Comparison of ENCODE assay signal across 19 cellular contexts in genomic region chr11:59222464-59223065, GRCh38. TPM values are rescaled to one million over a fixed set of nuclear protein-coding genes. Genes with fewer than 3 reads are reported as not detected.
DNase-seq lines count a peak whose midpoint lies in the region; ATAC-seq and TF ChIP-seq lines count a peak whose summit lies in the region.
"Had no signal": no experiment of that assay in that cellular context is flagged by ENCODE, and none has a peak within 500 bp of the region (broad histone marks: within the 10 kb centered on the region; RNA-seq: fewer than 3 reads in every experiment).

No MANE protein-coding gene starts in this region.

- dilution Hi-C loops in IMR-90 (cut with HindIII; ENCODE audit: low sequenced_read_pairs, unreplicated experiment) = no loop called here

- H3K79me1 ChIP-seq in IMR-90 (ENCODE audit: low read depth in 1 of 2, low read length in 2 of 2) = no peaks in the 10 kb centered on the region

- H3K9me1 ChIP-seq in IMR-90 (ENCODE audit: insufficient read depth, low read length) = peaks cover 17% of the 10 kb centered on the region

- DNase-seq in IMR-90 = no peak
- DNase-seq in RWPE2 (ENCODE audit: low spot score) = no peak
- DNase-seq in right lobe of liver = no peak
- no peak for DNase-seq in suprapubic skin (ENCODE audit: low spot score in 2 of 2)
- no peak for DNase-seq in aorta
- no peak for DNase-seq in NCI-H774 (lab: John Stamatoyannopoulos, UW)
- no peak for DNase-seq in NCI-H1105 (lab: John Stamatoyannopoulos, UW)
- DNase-seq: activated gamma-delta T cell treated with Interleukin-2 at 50 U/mL for 16 hours; brain microvascular endothelial cell; CD8-positive, alpha-beta T cell; DND-41; nephron progenitor cell; NK-92 treated with Interleukin-12 subunit alpha and Interleukin-12 subunit beta, amount 100 ng/mL, for 24 hours; SK-N-SH; stimulated activated CD4-positive, alpha-beta T cell treated with anti-CD3 and anti-CD28 coated beads, Interleukin-4, amount 100 ng/mL, for 1 hour; uterus had no signal

- no peaks in the 10 kb centered on the region for H4K20me1 ChIP-seq in IMR-90 (ENCODE audit: insufficient read depth, low read length)

- peak overlapping the region; percentile 97; the same call in 1 of the 2 replicates for H2BK20ac ChIP-seq in IMR-90 (ENCODE audit: low read depth, low read length)

- H2BK120ac ChIP-seq in IMR-90 (ENCODE audit: low read depth, low read length) = peak overlapping the region; percentile 96

- H2BK5ac ChIP-seq in IMR-90 (ENCODE audit: low read depth, low read length, poor library complexity, severe bottlenecking) = peak overlapping the region; percentile 89

- peak overlapping the region; percentile 94; the same call in 1 of the 2 replicates for H4K91ac ChIP-seq in IMR-90 (ENCODE audit: insufficient read depth, low read depth, low read length)

- H2BK15ac ChIP-seq in IMR-90 (ENCODE audit: low read depth, low read length) = peak overlapping the region; percentile 44; the same call in 2 of the 3 replicates

- TF ChIP-seq CTCF in IMR-90 (conservative IDR thresholded peaks at IDR 0.05; ENCODE audit: low read depth, low read length) (no peak), RWPE2 (IDR thresholded peaks at IDR 0.05; ENCODE audit: poor library complexity, severe bottlenecking) (no peak), right lobe of liver (IDR thresholded peaks at IDR 0.05) (no peak), suprapubic skin (IDR thresholded peaks at IDR 0.05) (no peak)

- H4K5ac ChIP-seq in IMR-90 (ENCODE audit: low read depth, low read length) = no peak overlapping the region; the same call in 1 of the 2 replicates

- no peaks in the 10 kb centered on the region for H3K36me3 ChIP-seq in IMR-90 (ENCODE audit: control insufficient read depth, insufficient read depth, low read length)
- H3K36me3 ChIP-seq in RWPE2 (ENCODE audit: low read depth) = no peaks in the 10 kb centered on the region
- no peaks in the 10 kb centered on the region for H3K36me3 ChIP-seq in right lobe of liver
- H3K36me3 ChIP-seq in suprapubic skin = no peaks in the 10 kb centered on the region
- no peaks in the 10 kb centered on the region for H3K36me3 ChIP-seq in aorta (ENCODE audit: control insufficient read depth in 1 of 2, insufficient read depth in 2 of 2, low read length in 1 of 2)
- H3K36me3 ChIP-seq: brain microvascular endothelial cell, uterus had no signal

- H3K56ac ChIP-seq in IMR-90 (ENCODE audit: extremely low read depth, insufficient read depth, low read length) = no peak overlapping the region

- no peak overlapping the region for H2AFZ ChIP-seq in IMR-90 (replicated peaks; ENCODE audit: low read length, poor library complexity)

- H3K9ac ChIP-seq in IMR-90 (ENCODE audit: low read depth, low read length) = no peak overlapping the region
- H3K9ac ChIP-seq: SK-N-SH had no signal

- no peak overlapping the region for H2AK9ac ChIP-seq in IMR-90 (replicated peaks; ENCODE audit: low read depth, low read length, poor library complexity)

- no peak overlapping the region for H3K4me3 ChIP-seq in IMR-90 (ENCODE audit: insufficient read depth, low read depth, low read length)
- H3K4me3 ChIP-seq in RWPE2 (ENCODE audit: severe bottlenecking) = no peak overlapping the region
- H3K4me3 ChIP-seq in right lobe of liver = no peak overlapping the region
- H3K4me3 ChIP-seq in suprapubic skin = no peak overlapping the region
- H3K4me3 ChIP-seq in aorta (ENCODE audit: low read length in 2 of 2) = no peak overlapping the region
- H3K4me3 ChIP-seq: uterus had no signal

- H3K27me3 ChIP-seq in IMR-90 (ENCODE audit: control insufficient read depth, insufficient read depth, low read length) = no peaks in the 10 kb centered on the region
- H3K27me3 ChIP-seq in RWPE2 (ENCODE audit: insufficient read depth, poor library complexity, severe bottlenecking) = no peaks in the 10 kb centered on the region
- H3K27me3 ChIP-seq in right lobe of liver = no peaks in the 10 kb centered on the region
- H3K27me3 ChIP-seq in suprapubic skin = no peaks in the 10 kb centered on the region
- no peaks in the 10 kb centered on the region for H3K27me3 ChIP-seq in aorta (ENCODE audit: control insufficient read depth in 1 of 2, insufficient read depth in 2 of 2, low read length in 1 of 2)
- H3K27me3 ChIP-seq: brain microvascular endothelial cell, uterus had no signal

- no peak overlapping the region for H3K4me2 ChIP-seq in IMR-90 (ENCODE audit: low read depth, low read length)
- H3K4me2 ChIP-seq: SK-N-SH had no signal

- peak overlapping the region in 1 of 2 experiments; percentile 73; a peak in 2 of 4 replicates for H4K8ac ChIP-seq in IMR-90 (ENCODE audit: low read depth in 2 of 2, low read length in 2 of 2)

- ATAC-seq in IMR-90 (ENCODE audit: low read depth) = no peak
- no peak for ATAC-seq in RWPE2 (ENCODE audit: low read depth)
- peak in 3 of 4 donors; percentile 42 to 52 (median 44) for ATAC-seq in right lobe of liver
- ATAC-seq in aorta (ENCODE audit: low FRiP score) = no peak
- ATAC-seq: CD8-positive, alpha-beta T cell had no signal

- H3K4me1 ChIP-seq in IMR-90 (ENCODE audit: control insufficient read depth, insufficient read depth, low read length) = peaks cover 24% of the 10 kb centered on the region
- peaks cover 17% of the 10 kb centered on the region for H3K4me1 ChIP-seq in RWPE2 (ENCODE audit: insufficient read depth, poor library complexity, severe bottlenecking)
- no peaks in the 10 kb centered on the region for H3K4me1 ChIP-seq in right lobe of liver
- peaks cover 26% of the 10 kb centered on the region for H3K4me1 ChIP-seq in suprapubic skin
- peaks cover 0 to 2% of the 10 kb centered on the region in 2 donors for H3K4me1 ChIP-seq in aorta (ENCODE audit: control insufficient read depth in 1 of 2, insufficient read depth in 2 of 2, low read length in 2 of 2)
- H3K4me1 ChIP-seq: uterus had no signal

- no TSS peak for BruUV-seq in IMR-90 (replicated peaks; lab: Mats Ljungman, UMichigan)

- in situ Hi-C loops in IMR-90 (cut with MboI; ENCODE audit: low sequenced_read_pairs) = no loop called here

- POLR2A ChIA-PET in IMR-90 (lab: Charles Lee; ENCODE audit: unreplicated experiment) = no interaction called here

- WGBS in IMR-90 (ENCODE audit: extremely low coverage in 2 of 2, insufficient read length in 1 of 2), 2 experiments = 100% methylated on average over 1 of the region's 2 CpGs; no CpG with 5 or more reads in 1 of the 2 experiments
- WGBS in right lobe of liver (ENCODE audit: insufficient coverage, low coverage, low lambda C conversion rate, missing lambda C conversion rate) = 40% methylated on average over 2 of the region's 2 CpGs
- WGBS in suprapubic skin = 83% methylated on average over 2 of the region's 2 CpGs
- 74 to 80% methylated on average over 2 of the region's 2 CpGs for WGBS in aorta, 2 donors

- peak overlapping the region; percentile 29 for H3K14ac ChIP-seq in IMR-90 (replicated peaks; ENCODE audit: low read depth, low read length)

- H3K27ac ChIP-seq in IMR-90 (ENCODE audit: insufficient read depth, low read length) = no peak overlapping the region
- peak overlapping the region; percentile 69 for H3K27ac ChIP-seq in RWPE2 (ENCODE audit: poor library complexity, severe bottlenecking)
- H3K27ac ChIP-seq in right lobe of liver = peak overlapping the region in 2 of 3 donors; percentile 49 to 65
- H3K27ac ChIP-seq in suprapubic skin = peak overlapping the region; percentile 15
- no peak overlapping the region for H3K27ac ChIP-seq in aorta (ENCODE audit: low read depth in 1 of 2, low read length in 2 of 2)
- H3K27ac ChIP-seq: brain microvascular endothelial cell, uterus had no signal

- peak overlapping the region; percentile 87 for H3K18ac ChIP-seq in IMR-90 (ENCODE audit: low read depth, low read length)

- H3K23ac ChIP-seq in IMR-90 (ENCODE audit: low read depth, low read length) = no peak overlapping the region

- TF ChIP-seq POLR2A in IMR-90 (IDR thresholded peaks at IDR 0.05; ENCODE audit: low read depth, low read length) = no peak
- no peak for TF ChIP-seq POLR2A in right lobe of liver (IDR thresholded peaks at IDR 0.05)
- no peak for TF ChIP-seq POLR2A in suprapubic skin (IDR thresholded peaks at IDR 0.05)

- CTCF ChIA-PET in IMR-90 (lab: Yijun Ruan, JAX) = interaction anchor here (0.6 to 1.4 kb wide), 4 partner anchors 22 to 880 kb away, joined by 3 to 4 read pairs (median 3); no protein-coding TSS in a partner anchor

- peak overlapping the region; percentile 78 for H3K4ac ChIP-seq in IMR-90 (ENCODE audit: low read depth, low read length)

- no peak for TF ChIP-seq EP300 in suprapubic skin (IDR thresholded peaks at IDR 0.05)

- peak overlapping the region; percentile 25; the same call in 1 of the 2 replicates for H2AK5ac ChIP-seq in IMR-90 (ENCODE audit: low read depth, low read length)

- intact Hi-C loops in IMR-90 (cut with micrococcal nuclease) = loop anchor here (5.0 kb wide), 2 partner anchors 50 to 60 kb away; partner anchors contain the start of gene DTX4
- intact Hi-C loops in right lobe of liver (cut with DNase I) = no loop called here
- intact Hi-C loops in aorta (cut with DNase I) = no loop called here

- TF ChIP-seq RAD21 in IMR-90 (IDR thresholded peaks at IDR 0.05; ENCODE audit: low read length) = no peak

- H3K9me3 ChIP-seq in IMR-90 (ENCODE audit: control insufficient read depth, insufficient read depth, low read length) = no peaks in the 10 kb centered on the region
- H3K9me3 ChIP-seq in RWPE2 (ENCODE audit: severe bottlenecking) = no peaks in the 10 kb centered on the region
- H3K9me3 ChIP-seq in right lobe of liver = no peaks in the 10 kb centered on the region
- H3K9me3 ChIP-seq in suprapubic skin = no peaks in the 10 kb centered on the region
- no peaks in the 10 kb centered on the region for H3K9me3 ChIP-seq in aorta (ENCODE audit: control insufficient read depth, low read length)
- H3K9me3 ChIP-seq: SK-N-SH, uterus had no signal

TF ChIP-seq in IMR-90, 13 proteins besides CTCF, POLR2A, EP300 and RAD21:
- TF ChIP-seq MXI1 (IDR thresholded peaks at IDR 0.05; ENCODE audit: borderline replicate concordance, low read depth, low read length) (no peak), RFX5 (IDR thresholded peaks at IDR 0.05; ENCODE audit: low read depth, low read length) (no peak)

RNA-seq across cellular contexts. Expression of gene MPEG1, which starts 9.8 kb away (rescaled TPM):
- total RNA-seq in IMR-90 (2012; rRNA removed) (not detected in 2 replicates), right lobe of liver (10 to 100 TPM in 2 of 6 experiments, 1 to 10 TPM in 4; 5.6 to 22.6 (median 7.4) TPM), suprapubic skin (1 to 10 TPM; 2.3 to 4.5 (median 2.9) TPM), aorta (10 to 100 TPM; 27.0 to 27.1 TPM)
- polyA plus RNA-seq in IMR-90 (2012; rRNA removed) (not detected in 2 replicates), aorta (10 to 100 TPM in 1 of 2 donors, 1 to 10 TPM in 1; 4.3 to 23.0 TPM)
- not detected in 2 replicates for polyA plus RNA-seq in IMR-90 (2012; cell fraction: cytosol; rRNA removed)
- polyA plus RNA-seq in IMR-90 (2012; cell fraction: nucleus; rRNA removed; ENCODE audit: low replicate concordance) = not detected in 2 replicates
- total RNA-seq: fibroblast of lung, H4, renal cortical epithelial cell had no signal
- polyA plus RNA-seq: fibroblast of lung, SK-N-SH had no signal

RNA-seq across cellular contexts. Expression of gene DTX4, which starts 50.6 kb away (rescaled TPM):
- total RNA-seq in IMR-90 (2012; rRNA removed) (2.5 and 2.7 TPM in 2 replicates), right lobe of liver (10 to 100 TPM; 10.8 to 49.1 (median 22.6) TPM), suprapubic skin (10 to 100 TPM in 1 of 4 donors, 1 to 10 TPM in 3; 8.3 to 11.5 (median 8.9) TPM), aorta (1 to 10 TPM; 2.6 to 7.1 TPM)
- polyA plus RNA-seq in IMR-90 (2012; rRNA removed) (3.0 and 3.1 TPM in 2 replicates), aorta (10 to 100 TPM in 1 of 2 donors, 1 to 10 TPM in 1; 4.0 to 10.0 TPM)
- polyA plus RNA-seq in IMR-90 (2012; cell fraction: cytosol; rRNA removed) = 1.1 and 1.5 TPM in 2 replicates
- 3.8 and 4.2 TPM in 2 replicates for polyA plus RNA-seq in IMR-90 (2012; cell fraction: nucleus; rRNA removed; ENCODE audit: low replicate concordance)

Comparison
In these comparisons a context has a peak if more than half of its experiments do, and no peak if none do; other contexts are left out.
1. ATAC-seq: peak in right lobe of liver (3 of 4); none in IMR-90 (single experiment), RWPE2 (single experiment) and aorta (single experiment).
2. H3K27ac ChIP-seq: peak in RWPE2 (single experiment), right lobe of liver (2 of 3) and suprapubic skin (single experiment); none in IMR-90 (single experiment) and aorta (0 of 2).